10 cellular contexts compared by ENCODE assay signal in genomic region chrX:74449322-74449936, GRCh38. TPM values are rescaled to one million over a fixed set of nuclear protein-coding genes. Genes with fewer than 3 reads are reported as not detected.
DNase-seq lines count a peak whose midpoint lies in the region; ATAC-seq lines count a peak whose summit lies in the region.
"Had no signal": no experiment of that assay in that cellular context is flagged by ENCODE, and none has a peak within 500 bp of the region (broad histone marks: within the 10 kb centered on the region; RNA-seq: fewer than 3 reads in every experiment).

No MANE protein-coding gene starts in this region.

- ATAC-seq in HG03135 (IDR thresholded peaks at IDR 0.05; ENCODE audit: unreplicated experiment) (no peak), HG02763 (IDR thresholded peaks at IDR 0.05; ENCODE audit: unreplicated experiment) (no peak), GM18517 (IDR thresholded peaks at IDR 0.05; ENCODE audit: unreplicated experiment) (no peak)

- in situ Hi-C loops in KBM-7 (cut with MboI; ENCODE audit: low pct_unique_long_range_greater_than_20kb, low sequenced_read_pairs) = no loop called here

- peak; percentile 73 for DNase-seq in DMS 273 (lab: John Stamatoyannopoulos, UW; ENCODE audit: unreplicated experiment)
- DNase-seq in KBM-7 = peak; percentile 6
- DNase-seq in activated T-cell treated with anti-CD3 and anti-CD28 coated beads, Interleukin-2, amount 50 U/mL, for 1 hour = peak; percentile 30
- peak; percentile 24 for DNase-seq in myocyte (ENCODE audit: low read depth)
- DNase-seq in SK-N-DZ (ENCODE audit: low spot score) = no peak
- DNase-seq: GDM1, NCI-H2081 treated with DMSO at 0.1 percent for 48 hours had no signal

RNA-seq across cellular contexts. Expression of gene SLC16A2, which starts 28.1 kb away (rescaled TPM):
- 25.8 and 26.0 TPM in 2 replicates for total RNA-seq in myocyte
- 21.8 TPM for polyA plus RNA-seq in myocyte (2012)
- polyA plus RNA-seq in SK-N-DZ (2014; cell fraction: cytosol; rRNA removed) = 5.1 and 7.2 TPM in 2 replicates
- 4.6 and 6.1 TPM in 2 replicates for polyA plus RNA-seq in SK-N-DZ (2014; cell fraction: nucleus; rRNA removed)
